8 cellular contexts compared by ENCODE assay signal in the genomic region with DNA sequence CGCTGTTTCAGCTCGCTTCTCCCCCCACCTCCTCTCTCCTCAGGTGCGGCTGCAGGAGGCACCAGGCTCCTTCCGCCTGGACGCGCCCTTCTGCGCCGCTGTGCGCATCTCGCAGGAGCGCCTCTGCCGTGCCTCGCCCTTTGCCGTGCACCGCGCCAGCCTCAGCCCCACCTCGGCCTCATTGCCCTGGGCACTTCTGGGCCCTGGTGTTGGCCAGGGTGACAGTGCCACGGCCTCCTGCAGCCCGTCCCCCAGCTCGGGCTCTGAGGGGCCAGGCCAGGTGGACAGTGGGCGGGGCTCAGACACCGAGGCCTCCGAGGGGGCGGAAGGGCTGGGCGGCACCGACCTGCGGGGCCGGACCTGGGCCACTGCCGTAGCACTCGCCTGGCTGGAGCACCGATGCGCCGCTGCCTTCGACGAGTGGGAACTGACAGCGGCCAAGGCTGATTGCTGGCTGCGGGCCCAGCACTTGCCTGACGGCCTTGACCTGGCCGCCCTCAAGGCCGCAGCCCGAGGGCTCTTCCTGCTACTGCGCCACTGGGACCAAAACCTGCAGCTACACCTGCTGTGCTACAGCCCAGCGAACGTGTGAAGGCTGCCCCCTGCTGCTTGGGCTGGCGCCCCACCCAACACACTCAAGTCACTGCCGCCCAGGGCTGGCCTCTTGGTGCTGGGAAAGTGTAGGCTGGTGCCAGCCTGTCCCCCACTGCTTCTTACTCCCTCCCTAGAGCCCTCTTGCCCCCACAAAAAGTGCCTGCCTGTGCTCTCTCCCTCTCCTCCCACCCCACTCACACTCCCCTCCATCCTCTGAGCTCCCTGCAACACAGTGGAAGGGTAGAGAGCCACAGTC. TPM values are rescaled to one million over a fixed set of nuclear protein-coding genes. Genes with fewer than 3 reads are reported as not detected.
DNase-seq lines count a peak whose midpoint lies in the region; ATAC-seq and TF ChIP-seq lines count a peak whose summit lies in the region.

No MANE protein-coding gene starts in this region.

- in situ Hi-C loops in GM13977 (cut with MboI; ENCODE audit: low pct_unique_long_range_greater_than_20kb, low sequenced_read_pairs, unreplicated experiment): loop anchor here (25.0 kb wide), 1 partner anchor 354 kb away; the partner anchor contains the start of gene PARL

- intact Hi-C loops in left colon (cut with DNase I, micrococcal nuclease): loop anchor here in 1 of 2 donors (10.0 kb wide), 1 partner anchor 107 kb away; the partner anchor contains the start of gene EIF2B5
- intact Hi-C loops in activated CD4-positive, alpha-beta T cell treated with anti-CD3 and anti-CD28 coated beads, Interleukin-2, amount 10 ng/mL, durations not matched to agents 24 days and 14 days (cut with micrococcal nuclease): no loop called here

- H3K27me3 Mint-ChIP-seq in activated CD4-positive, alpha-beta T cell treated with anti-CD3 and anti-CD28 coated beads, Interleukin-2, amount 10 ng/mL, durations not matched to agents 24 days and 14 days: no peaks in the 10 kb centered on the region

- TF ChIP-seq CTCF in AG09319 (IDR thresholded peaks at IDR 0.05; ENCODE audit: low read depth, low read length) (peak; percentile 43), GM13977 (IDR thresholded peaks at IDR 0.05; ENCODE audit: extremely low read depth, insufficient read depth, missing control alignments) (peak; percentile 72), WI38 (IDR thresholded peaks at IDR 0.05; ENCODE audit: low read depth, low read length) (peak; percentile 38)

- H3K27ac Mint-ChIP-seq in activated CD4-positive, alpha-beta T cell treated with anti-CD3 and anti-CD28 coated beads, Interleukin-2, amount 10 ng/mL, durations not matched to agents 24 days and 14 days: no peak overlapping the region

- ATAC-seq in left colon: peak; percentile 93

- no peak overlapping the region for H3K4me3 Mint-ChIP-seq in activated CD4-positive, alpha-beta T cell treated with anti-CD3 and anti-CD28 coated beads, Interleukin-2, amount 10 ng/mL, durations not matched to agents 24 days and 14 days

- peaks cover 5% of the 10 kb centered on the region for H3K4me1 Mint-ChIP-seq in activated CD4-positive, alpha-beta T cell treated with anti-CD3 and anti-CD28 coated beads, Interleukin-2, amount 10 ng/mL, durations not matched to agents 24 days and 14 days

- H3K36me3 Mint-ChIP-seq in activated CD4-positive, alpha-beta T cell treated with anti-CD3 and anti-CD28 coated beads, Interleukin-2, amount 10 ng/mL, durations not matched to agents 24 days and 14 days (ENCODE audit: low read depth): peaks cover 32% of the 10 kb centered on the region

- H3K9me3 Mint-ChIP-seq in activated CD4-positive, alpha-beta T cell treated with anti-CD3 and anti-CD28 coated beads, Interleukin-2, amount 10 ng/mL, durations not matched to agents 24 days and 14 days: no peaks in the 10 kb centered on the region

- DNase-seq in AG09319 (ENCODE audit: extremely low read depth, low read depth): no peak
- DNase-seq in GM13977 (ENCODE audit: low spot score): peak; percentile 74
- peak; percentile 68 to 80 for DNase-seq in left colon
- no peak for DNase-seq in hypothalamus (lab: John Stamatoyannopoulos, UW)
- no peak for DNase-seq in Ammon's horn (ENCODE audit: low spot score)
- no peak for DNase-seq in activated CD4-positive, alpha-beta T cell treated with anti-CD3 and anti-CD28 coated beads, Interleukin-2, amount 10 ng/mL, durations not matched to agents 24 days and 14 days
- DNase-seq in activated CD4-positive, alpha-beta T cell treated with anti-CD3 and anti-CD28 coated beads for 1 hour: no peak

- no peak overlapping the region for H3K4me3 ChIP-seq in WI38 (ENCODE audit: low read depth, low read length)

RNA-seq across cellular contexts. Expression of gene ALG3, which starts 7.1 kb away (rescaled TPM):
- total RNA-seq in left colon: 10 to 100 TPM; 25.0 to 40.3 TPM
- total RNA-seq in activated CD4-positive, alpha-beta T cell treated with anti-CD3 and anti-CD28 coated beads, Interleukin-2, amount 10 ng/mL, durations not matched to agents 24 days and 14 days: 82.5 and 85.3 TPM in 2 replicates

RNA-seq across cellular contexts. Expression of gene EEF1AKMT4, which starts 7.8 kb away (rescaled TPM):
- 1 to 10 TPM; 3.5 to 5.3 TPM for total RNA-seq in left colon
- 14.3 and 15.9 TPM in 2 replicates for total RNA-seq in activated CD4-positive, alpha-beta T cell treated with anti-CD3 and anti-CD28 coated beads, Interleukin-2, amount 10 ng/mL, durations not matched to agents 24 days and 14 days

RNA-seq across cellular contexts. Expression of gene VWA5B2, which starts 12.3 kb away (rescaled TPM):
- total RNA-seq in left colon: 1 to 10 TPM; 2.2 to 3.3 TPM
- not detected in 2 replicates for total RNA-seq in activated CD4-positive, alpha-beta T cell treated with anti-CD3 and anti-CD28 coated beads, Interleukin-2, amount 10 ng/mL, durations not matched to agents 24 days and 14 days

RNA-seq across cellular contexts. Expression of gene CAMK2N2, which starts 19.7 kb away (rescaled TPM):
- under 1 TPM in 1 of 2 donors, not detected in 1; 0.39 TPM for total RNA-seq in left colon
- 0.14 TPM in 2 replicates for total RNA-seq in activated CD4-positive, alpha-beta T cell treated with anti-CD3 and anti-CD28 coated beads, Interleukin-2, amount 10 ng/mL, durations not matched to agents 24 days and 14 days

RNA-seq across cellular contexts. Expression of gene ECE2, which starts 34.1 kb away (rescaled TPM):
- total RNA-seq in left colon: under 1 TPM; 0.20 to 0.24 TPM
- not detected in 2 replicates for total RNA-seq in activated CD4-positive, alpha-beta T cell treated with anti-CD3 and anti-CD28 coated beads, Interleukin-2, amount 10 ng/mL, durations not matched to agents 24 days and 14 days

Comparison
In these comparisons a context has a peak if more than half of its experiments do, and no peak if none do; other contexts are left out.
1. DNase-seq: peak in GM13977 (single experiment) and left colon (2 of 2); none in AG09319 (single experiment), hypothalamus (0 of 51), Ammon's horn (single experiment), activated CD4-positive, alpha-beta T cell treated with anti-CD3 and anti-CD28 coated beads, Interleukin-2, amount 10 ng/mL, durations not matched to agents 24 days and 14 days (single experiment) and activated CD4-positive, alpha-beta T cell treated with anti-CD3 and anti-CD28 coated beads for 1 hour (single experiment).
2. Peak in every context shown above with its lines, with median percentiles within 50 percentile points of each other: CTCF ChIP-seq.